ENCODE assay signal across 8 cellular contexts in genomic region chr6:28658475-28659249, GRCh38.
DNase-seq lines count a peak whose midpoint lies in the region; FAIRE-seq and TF ChIP-seq lines count a peak whose summit lies in the region.

No MANE protein-coding gene starts in this region.

- H3K4me3 Mint-ChIP-seq in brain (peak overlapping the region; percentile 88 to 96 (median 92)), mesothelial cell of epicardium (peak overlapping the region; percentile 85)

- H3K27me3 Mint-ChIP-seq in brain (peaks cover 25% of the 10 kb centered on the region), mesothelial cell of epicardium (ENCODE audit: low read depth) (peaks cover 19% of the 10 kb centered on the region)

- peak; percentile 55 for FAIRE-seq in D721Med (lab: Jason Lieb, UNC)

- peak overlapping the region; percentile 19 to 97 (median 84) for H3K27ac Mint-ChIP-seq in brain
- peak overlapping the region; percentile 89 for H3K27ac Mint-ChIP-seq in mesothelial cell of epicardium

- H3K9me3 Mint-ChIP-seq in brain (peaks cover 0 to 16% (median 6%) of the 10 kb centered on the region in 5 experiments), mesothelial cell of epicardium (no peaks in the 10 kb centered on the region)

- H3K4me3 ChIP-seq in LNCaP clone FGC (ENCODE audit: low read depth, low read length): peak overlapping the region; percentile 42

- DNase-seq in D721Med (ENCODE audit: insufficient read length, low spot score): no peak
- DNase-seq in LNCaP clone FGC (ENCODE audit: low read depth): no peak
- no peak for DNase-seq in mesothelial cell of epicardium (ENCODE audit: low spot score in 2 of 2, unreplicated experiment in 2 of 2)
- DNase-seq in central memory CD4-positive, alpha-beta T cell: no peak
- no peak for DNase-seq in MV-4-11 (lab: John Stamatoyannopoulos, UW)
- DNase-seq in NCI-H510A (lab: John Stamatoyannopoulos, UW): no peak
- no peak for DNase-seq in mesenteric fat pad (ENCODE audit: low spot score)

- H3K4me1 Mint-ChIP-seq in brain: peaks cover 29% of the 10 kb centered on the region
- peaks cover 8% of the 10 kb centered on the region for H3K4me1 Mint-ChIP-seq in mesothelial cell of epicardium

- H3K36me3 Mint-ChIP-seq in brain: no peaks in the 10 kb centered on the region
- no peaks in the 10 kb centered on the region for H3K36me3 Mint-ChIP-seq in mesothelial cell of epicardium

- no peak for TF ChIP-seq CTCF in D721Med (IDR thresholded peaks at IDR 0.05; ENCODE audit: insufficient read depth, missing control alignments)
- no peak for TF ChIP-seq CTCF in LNCaP clone FGC (IDR thresholded peaks at IDR 0.05; ENCODE audit: control insufficient read depth, extremely low read depth, insufficient read depth)
- no peak for TF ChIP-seq CTCF in brain (conservative IDR thresholded peaks at IDR 0.05)
- TF ChIP-seq CTCF in mesothelial cell of epicardium (IDR thresholded peaks at IDR 0.05; ENCODE audit: unreplicated experiment): no peak
